In the genomic region with DNA sequence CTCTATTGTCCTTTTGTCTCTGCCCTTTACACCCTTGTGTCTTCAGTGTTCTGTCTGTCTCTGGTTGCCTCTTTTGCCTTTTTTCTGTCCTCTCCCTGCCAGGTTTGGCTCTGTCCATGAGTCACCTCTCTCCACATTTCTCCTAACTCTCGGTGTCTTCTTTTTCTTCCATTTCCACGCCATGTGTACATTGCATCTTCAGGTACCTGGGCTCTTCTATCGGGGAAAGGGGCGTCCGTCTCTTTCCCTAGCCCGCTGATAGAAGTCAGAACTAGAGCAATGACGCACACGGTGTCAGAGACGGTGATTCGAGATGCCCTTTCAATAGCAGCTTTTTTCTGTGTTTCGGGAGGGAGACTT, we compare ENCODE assay signal across 8 cellular contexts. TPM values are rescaled to one million over a fixed set of nuclear protein-coding genes. Genes with fewer than 3 reads are reported as not detected.
DNase-seq lines count a peak whose midpoint lies in the region; ATAC-seq and TF ChIP-seq lines count a peak whose summit lies in the region.
"Had no signal": no experiment of that assay in that cellular context is flagged by ENCODE, and none has a peak within 500 bp of the region (broad histone marks: within the 10 kb centered on the region; RNA-seq: fewer than 3 reads in every experiment).

No MANE protein-coding gene starts in this region.

- peak overlapping the region; percentile 39 for H3K27ac ChIP-seq in OCI-LY3 (ENCODE audit: low read length)
- peak overlapping the region; percentile 85 to 98 (median 93) for H3K27ac ChIP-seq in heart left ventricle

- H3K4me1 ChIP-seq in OCI-LY3 (ENCODE audit: low read length) (peaks cover 20% of the 10 kb centered on the region), heart left ventricle (peaks cover 3 to 40% (median 27%) of the 10 kb centered on the region in 12 donors)

- peaks cover 62% of the 10 kb centered on the region for H3K79me2 ChIP-seq in OCI-LY3 (ENCODE audit: low read length)

- TF ChIP-seq CTCF in OCI-LY3 (IDR thresholded peaks at IDR 0.05; ENCODE audit: low read depth, low read length) (no peak), heart left ventricle (IDR thresholded peaks at IDR 0.05) (no peak)

- WGBS in heart left ventricle, 4 donors, result 0 to 1% (median 0%) methylated on average over 11 of the region's 11 CpGs

- H3K4me3 ChIP-seq in OCI-LY3 (ENCODE audit: low read length) (peak overlapping the region; percentile 94), heart left ventricle (peak overlapping the region; percentile 71 to 100 (median 92))

- ATAC-seq in GM18498 (IDR thresholded peaks at IDR 0.05; ENCODE audit: unreplicated experiment), result peak; percentile 27
- ATAC-seq in HG02943 (IDR thresholded peaks at IDR 0.05; ENCODE audit: low read depth, unreplicated experiment), result peak; percentile 10
- ATAC-seq in heart left ventricle, result no peak

- no peaks in the 10 kb centered on the region for H3K27me3 ChIP-seq in OCI-LY3 (ENCODE audit: low read depth, low read length)
- H3K27me3 ChIP-seq in heart left ventricle, result no peaks in the 10 kb centered on the region

- 0 out of 2 replicates have a peak overlapping the region, but pooled peaks have one; percentile 77 for H2AFZ ChIP-seq in OCI-LY3 (ENCODE audit: low read depth, low read length)

- peak; percentile 49 for DNase-seq in activated naive CD4-positive, alpha-beta T cell treated with anti-CD3 and anti-CD28 coated beads, Interleukin-2, amount 50 U/mL, for 16 hours
- DNase-seq in heart left ventricle (no peak), renal cortical epithelial cell (ENCODE audit: low read depth) (peak; percentile 15), medulla oblongata (ENCODE audit: extremely low spot score) (no peak)

- H3K9me3 ChIP-seq in OCI-LY3 (ENCODE audit: insufficient read depth, low read length), result no peaks in the 10 kb centered on the region
- H3K9me3 ChIP-seq in heart left ventricle, result no peaks in the 10 kb centered on the region

- peak overlapping the region; percentile 88 for H3K9ac ChIP-seq in OCI-LY3 (ENCODE audit: low read length)

- TF ChIP-seq POLR2A in heart left ventricle (IDR thresholded peaks at IDR 0.05), result no peak

- H3K4me2 ChIP-seq in OCI-LY3 (ENCODE audit: low read length), result peak overlapping the region; percentile 96

- H4K20me1 ChIP-seq in OCI-LY3 (ENCODE audit: insufficient read depth, low read length), result 0 out of 2 replicates have a peak, but pooled peaks cover 11% of the 10 kb centered on the region

- H3K36me3 ChIP-seq in OCI-LY3 (replicated peaks; ENCODE audit: low read depth, low read length), result peaks cover 2% of the 10 kb centered on the region
- H3K36me3 ChIP-seq in heart left ventricle, result peaks cover 0 to 19% (median 8%) of the 10 kb centered on the region in 9 donors

- intact Hi-C loops in heart left ventricle (cut with DNase I), result loop anchor here in 1 of 10 donors (5.0 kb wide), 1 partner anchor 766 kb away; no protein-coding TSS in a partner anchor

RNA-seq across cellular contexts. Expression of gene OPA1, which starts 0.6 kb away (rescaled TPM):
- total RNA-seq in heart left ventricle (100 to 1,000 TPM in 7 of 9 donors, 10 to 100 TPM in 2; 76.7 to 215 (median 107) TPM), renal cortical epithelial cell (77.3 and 87.4 TPM in 2 replicates)
- 10 to 100 TPM; 23.0 to 47.9 TPM for polyA plus RNA-seq in heart left ventricle

RNA-seq across cellular contexts. Expression of gene ATP13A4, which starts 39.0 kb away (rescaled TPM):
- under 1 TPM in 3 of 9 donors, not detected in 6; 0.48 to 0.97 (median 0.51) TPM for total RNA-seq in heart left ventricle
- polyA plus RNA-seq in heart left ventricle, result not detected
- 0.15 TPM in 1 of 2 replicates, not detected in the other for total RNA-seq in renal cortical epithelial cell
- total RNA-seq: glomerular endothelial cell had no signal

Comparison
In these comparisons a context has a peak if more than half of its experiments do, and no peak if none do; other contexts are left out.
1. ATAC-seq: peak in GM18498 (single experiment) and HG02943 (single experiment); none in heart left ventricle (0 of 4).
2. DNase-seq: peak in activated naive CD4-positive, alpha-beta T cell treated with anti-CD3 and anti-CD28 coated beads, Interleukin-2, amount 50 U/mL, for 16 hours (single experiment) and renal cortical epithelial cell (single experiment); none in heart left ventricle (0 of 5) and medulla oblongata (single experiment).